In the genomic region with DNA sequence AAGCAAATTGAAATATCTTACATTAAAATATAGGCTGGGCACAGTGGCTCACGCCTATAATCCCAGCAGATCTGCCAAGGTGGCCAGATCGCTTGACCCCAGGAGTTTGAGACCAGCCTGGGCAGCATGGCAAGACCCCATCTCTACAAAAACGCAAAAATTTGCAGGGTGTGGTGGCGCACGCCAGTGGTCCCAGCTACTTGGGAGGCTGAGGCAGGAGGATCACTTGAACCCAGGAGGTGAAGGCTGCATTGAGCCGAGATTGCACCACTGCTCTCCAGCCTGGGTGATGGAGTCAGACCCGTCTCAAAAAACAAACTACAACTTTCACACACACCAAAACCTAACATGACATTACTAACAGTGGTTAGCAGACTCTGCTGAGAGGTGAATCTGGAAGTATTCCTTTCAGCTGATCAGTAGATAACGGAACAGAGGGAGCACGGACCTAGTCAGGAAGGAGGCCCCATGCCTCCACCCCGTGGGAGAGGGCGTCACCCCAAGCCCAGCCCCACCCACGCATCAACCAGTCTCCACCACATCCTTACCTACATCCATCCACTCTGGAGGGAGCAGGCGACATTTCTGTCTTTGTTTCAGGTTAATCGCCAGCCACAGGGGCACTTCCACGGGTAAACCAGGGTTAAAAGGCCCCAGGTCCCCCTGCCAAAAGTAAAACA, we compare ENCODE assay signal across 10 cellular contexts. TPM values are rescaled to one million over a fixed set of nuclear protein-coding genes. Genes with fewer than 3 reads are reported as not detected.
DNase-seq lines count a peak whose midpoint lies in the region; ATAC-seq and TF ChIP-seq lines count a peak whose summit lies in the region.
"Had no signal": no experiment of that assay in that cellular context is flagged by ENCODE, and none has a peak within 500 bp of the region (broad histone marks: within the 10 kb centered on the region; RNA-seq: fewer than 3 reads in every experiment).

No MANE protein-coding gene starts in this region.

- H3K4me1 Mint-ChIP-seq in CD8-positive, alpha-beta memory T cell, result peaks cover 2 to 7% (median 7%) of the 10 kb centered on the region in 3 donors
- H3K4me1 Mint-ChIP-seq in activated CD4-positive, alpha-beta memory T cell treated with anti-CD3 and anti-CD28 coated beads for 36 hours (ENCODE audit: low read depth), result peaks cover 15% of the 10 kb centered on the region

- H3K36me3 Mint-ChIP-seq in CD8-positive, alpha-beta memory T cell, result no peaks in the 10 kb centered on the region
- peaks cover 24% of the 10 kb centered on the region for H3K36me3 Mint-ChIP-seq in activated CD4-positive, alpha-beta memory T cell treated with anti-CD3 and anti-CD28 coated beads for 36 hours

- TF ChIP-seq CTCF in HEK293 (tag by site-specific recombination; IDR thresholded peaks at IDR 0.05) (no peak), mucosa of descending colon (IDR thresholded peaks at IDR 0.05) (no peak)

- CTCF ChIA-PET in CD8-positive, alpha-beta memory T cell (lab: Charles Lee), result no interaction called here
- CTCF ChIA-PET in HEK293 (lab: Yijun Ruan, JAX), result interaction anchor here (1.8 kb wide), 1 partner anchor 30 kb away, joined by 9 read pairs; no protein-coding TSS in a partner anchor
- CTCF ChIA-PET in activated CD4-positive, alpha-beta memory T cell treated with anti-CD3 and anti-CD28 coated beads for 36 hours (lab: Charles Lee), result no interaction called here

- H3K4me1 ChIP-seq in CD8-positive, alpha-beta memory T cell (ENCODE audit: insufficient read depth, low read length), result peaks cover 4% of the 10 kb centered on the region
- H3K4me1 ChIP-seq in HEK293 (ENCODE audit: control insufficient read depth, insufficient read depth, low read length), result no peaks in the 10 kb centered on the region; the same call in 1 of the 2 replicates
- peaks cover 19% of the 10 kb centered on the region for H3K4me1 ChIP-seq in mucosa of descending colon (ENCODE audit: low read depth)

- H3K27me3 ChIP-seq in CD8-positive, alpha-beta memory T cell (ENCODE audit: insufficient read depth, low read length, poor library complexity, severe bottlenecking), result peaks cover 3% of the 10 kb centered on the region

- H3K9me3 ChIP-seq in CD8-positive, alpha-beta memory T cell (ENCODE audit: low read length), result no peaks in the 10 kb centered on the region
- H3K9me3 ChIP-seq in HEK293 (ENCODE audit: control insufficient read depth, insufficient read depth, low read depth, low read length) (no peaks in the 10 kb centered on the region), mucosa of descending colon (no peaks in the 10 kb centered on the region)
- H3K9me3 ChIP-seq: left ventricle myocardium inferior had no signal

- intact Hi-C loops in activated CD4-positive, alpha-beta memory T cell treated with anti-CD3 and anti-CD28 coated beads for 36 hours (cut with micrococcal nuclease), result loop anchor here (5.0 kb wide), 1 partner anchor 130 kb away; no protein-coding TSS in a partner anchor
- intact Hi-C loops in mucosa of descending colon (cut with DNase I, micrococcal nuclease), result no loop called here

- no peak overlapping the region for H3K27ac Mint-ChIP-seq in CD8-positive, alpha-beta memory T cell
- peak overlapping the region; percentile 67 for H3K27ac Mint-ChIP-seq in activated CD4-positive, alpha-beta memory T cell treated with anti-CD3 and anti-CD28 coated beads for 36 hours

- H3K4me3 ChIP-seq in CD8-positive, alpha-beta memory T cell (ENCODE audit: low read length), result no peak overlapping the region
- H3K4me3 ChIP-seq in HEK293 (ENCODE audit: low read depth, low read length), result no peak overlapping the region
- no peak overlapping the region for H3K4me3 ChIP-seq in mucosa of descending colon
- H3K4me3 ChIP-seq: left ventricle myocardium inferior had no signal

- no peak for ATAC-seq in mucosa of descending colon
- no peak for ATAC-seq in HG02759 (IDR thresholded peaks at IDR 0.05; ENCODE audit: unreplicated experiment)
- no peak for ATAC-seq in HG03520 (IDR thresholded peaks at IDR 0.05; ENCODE audit: unreplicated experiment)
- no peak for ATAC-seq in GM18517 (IDR thresholded peaks at IDR 0.05; ENCODE audit: unreplicated experiment)

- peaks cover 0 to 3% of the 10 kb centered on the region in 2 donors for H3K27me3 Mint-ChIP-seq in CD8-positive, alpha-beta memory T cell
- H3K27me3 Mint-ChIP-seq in activated CD4-positive, alpha-beta memory T cell treated with anti-CD3 and anti-CD28 coated beads for 36 hours, result no peaks in the 10 kb centered on the region

- no peak for DNase-seq in CD8-positive, alpha-beta memory T cell
- peak; percentile 72 for DNase-seq in activated CD4-positive, alpha-beta memory T cell treated with anti-CD3 and anti-CD28 coated beads for 36 hours
- peak; percentile 49 to 67 (median 50) for DNase-seq in mucosa of descending colon
- DNase-seq in NCI-H2029 (lab: John Stamatoyannopoulos, UW), result no peak
- DNase-seq: left ventricle myocardium inferior had no signal

- H3K27ac ChIP-seq in CD8-positive, alpha-beta memory T cell (ENCODE audit: low read depth, low read length), result no peak overlapping the region
- no peak overlapping the region for H3K27ac ChIP-seq in HEK293 (ENCODE audit: extremely low read depth, low read depth, low read length)
- H3K27ac ChIP-seq: epithelial cell of prostate, left ventricle myocardium inferior had no signal

- POLR2A ChIA-PET in CD8-positive, alpha-beta memory T cell (lab: Charles Lee), result no interaction called here
- POLR2A ChIA-PET in HEK293 (lab: Yijun Ruan, JAX), result no interaction called here
- POLR2A ChIA-PET in activated CD4-positive, alpha-beta memory T cell treated with anti-CD3 and anti-CD28 coated beads for 36 hours (lab: Charles Lee), result no interaction called here

- H3K4me3 Mint-ChIP-seq in CD8-positive, alpha-beta memory T cell, result peak overlapping the region in 6 of 7 donors; percentile 58 to 80 (median 75)
- H3K4me3 Mint-ChIP-seq in activated CD4-positive, alpha-beta memory T cell treated with anti-CD3 and anti-CD28 coated beads for 36 hours, result peak overlapping the region; percentile 88

- no peaks in the 10 kb centered on the region for H3K9me3 Mint-ChIP-seq in CD8-positive, alpha-beta memory T cell
- H3K9me3 Mint-ChIP-seq in activated CD4-positive, alpha-beta memory T cell treated with anti-CD3 and anti-CD28 coated beads for 36 hours, result no peaks in the 10 kb centered on the region

- H3K36me3 ChIP-seq in CD8-positive, alpha-beta memory T cell (ENCODE audit: insufficient read depth, low read length), result no peaks in the 10 kb centered on the region
- H3K36me3 ChIP-seq in HEK293 (ENCODE audit: control insufficient read depth in 2 of 2, insufficient read depth in 1 of 2, low read length in 2 of 2) (peaks cover 14 to 47% of the 10 kb centered on the region in 2 experiments; a peak in 2 of 3 replicates), mucosa of descending colon (ENCODE audit: low read depth) (no peaks in the 10 kb centered on the region)
- H3K36me3 ChIP-seq: left ventricle myocardium inferior had no signal

TF ChIP-seq in HEK293, 187 proteins besides CTCF, POLR2A, EP300 and RAD21:
- TF ChIP-seq ZNF707 (tag by site-specific recombination; IDR thresholded peaks at IDR 0.05) (no peak), KLF1 (tag by site-specific recombination; IDR thresholded peaks at IDR 0.05) (peak; percentile 83), ZNF121 (tag by site-specific recombination; IDR thresholded peaks at IDR 0.05) (peak; percentile 60), ZFHX2 (tag by site-specific recombination; conservative IDR thresholded peaks at IDR 0.05) (peak; percentile 38), PRDM1 (tag by site-specific recombination; IDR thresholded peaks at IDR 0.05) (0 out of 2 replicates have a peak, but pooled peaks have one; percentile 33)
- TF ChIP-seq, protein P1, sequence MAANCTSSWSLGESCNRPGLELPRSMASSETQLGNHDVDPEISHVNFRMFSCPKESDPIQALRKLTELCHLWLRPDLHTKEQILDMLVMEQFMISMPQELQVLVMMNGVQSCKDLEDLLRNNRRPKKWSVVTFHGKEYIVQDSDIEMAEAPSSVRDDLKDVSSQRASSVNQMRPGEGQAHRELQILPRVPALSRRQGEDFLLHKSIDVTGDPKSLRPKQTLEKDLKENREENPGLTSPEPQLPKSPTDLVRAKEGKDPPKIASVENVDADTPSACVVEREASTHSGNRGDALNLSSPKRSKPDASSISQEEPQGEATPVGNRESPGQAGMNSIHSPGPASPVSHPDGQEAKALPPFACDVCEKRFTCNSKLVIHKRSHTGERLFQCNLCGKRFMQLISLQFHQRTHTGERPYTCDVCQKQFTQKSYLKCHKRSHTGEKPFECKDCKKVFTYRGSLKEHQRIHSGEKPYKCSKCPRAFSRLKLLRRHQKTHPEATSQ (tag by site-specific recombination; IDR thresholded peaks at IDR 0.05), result no peak

RNA-seq across cellular contexts. Expression of a gene that starts 1.7 kb away (rescaled TPM):
- total RNA-seq in CD8-positive, alpha-beta memory T cell, result 10 to 100 TPM; 68.6 to 68.7 TPM
- 0.09 TPM for polyA plus RNA-seq in CD8-positive, alpha-beta memory T cell
- total RNA-seq in activated CD4-positive, alpha-beta memory T cell treated with anti-CD3 and anti-CD28 coated beads for 36 hours, result 10 to 100 TPM; 66.9 to 67.8 TPM
- 10 to 100 TPM in 1 of 3 donors, 1 to 10 TPM in 2; 1.2 to 11.8 (median 5.4) TPM for total RNA-seq in mucosa of descending colon

Comparison
In these comparisons a context has a peak if more than half of its experiments do, and no peak if none do; other contexts are left out.
1. DNase-seq: peak in activated CD4-positive, alpha-beta memory T cell treated with anti-CD3 and anti-CD28 coated beads for 36 hours (single experiment) and mucosa of descending colon (3 of 3); none in CD8-positive, alpha-beta memory T cell (0 of 5) and NCI-H2029 (single experiment).
2. RNA of a gene that starts 1.7 kb away (total RNA-seq): 68.6 to 68.7 TPM in CD8-positive, alpha-beta memory T cell and 66.9 to 67.8 TPM in activated CD4-positive, alpha-beta memory T cell treated with anti-CD3 and anti-CD28 coated beads for 36 hours; 1.2 to 11.8 TPM in mucosa of descending colon; every median in the first group is over 4 times any median in the second.